ENCODE assay signal across 18 cellular contexts in genomic region chr11:9020881-9021280, GRCh38.
"Had no signal": no experiment of that assay in that cellular context is flagged by ENCODE, and none has a peak within 500 bp of the region (broad histone marks: within the 10 kb centered on the region; RNA-seq: fewer than 3 reads in every experiment).

No MANE protein-coding gene starts in this region.

- H3K27ac Mint-ChIP-seq: memory B cell; mesothelial cell of epicardium; natural killer cell treated with Interleukin-12 subunit alpha and Interleukin-12 subunit beta and Interleukin-15 and Interleukin-18, amount 100 ng/mL, for 72 hours had no signal

- FAIRE-seq: keratinocyte, small intestine had no signal

- DNase-seq: colonic mucosa; dermis blood vessel endothelial cell; erythroblast; gastrocnemius medialis; heart right ventricle; hypothalamus; left lung; lower lobe of right lung; small intestine; stimulated activated CD4-positive, alpha-beta T cell treated with anti-CD3 and anti-CD28 coated beads, Interleukin-2, amount 100 ng/mL, for 48 hours; stimulated activated naive CD4-positive, alpha-beta T cell treated with Interleukin-2 at 50 U/mL for 16 hours; tibial artery had no signal

- ATAC-seq: gastrocnemius medialis; heart right ventricle; natural killer cell treated with Interleukin-12 subunit alpha and Interleukin-12 subunit beta and Interleukin-15 and Interleukin-18, amount 100 ng/mL, for 72 hours had no signal

- H3K27ac ChIP-seq: cardiac muscle cell, colonic mucosa, gastrocnemius medialis, heart right ventricle, left lung, lower lobe of right lung, suprapubic skin, tibial artery had no signal

- H3K4me3 Mint-ChIP-seq: memory B cell; mesothelial cell of epicardium; natural killer cell treated with Interleukin-12 subunit alpha and Interleukin-12 subunit beta and Interleukin-15 and Interleukin-18, amount 100 ng/mL, for 72 hours had no signal

- H3K27me3 ChIP-seq: cardiac muscle cell, colonic mucosa, gastrocnemius medialis, heart right ventricle, left lung, suprapubic skin, tibial artery had no signal

- H3K36me3 ChIP-seq: cardiac muscle cell, colonic mucosa, gastrocnemius medialis, left lung, lower lobe of right lung, suprapubic skin, tibial artery had no signal

- H3K4me1 ChIP-seq: colonic mucosa, tibial artery had no signal

- H3K36me3 Mint-ChIP-seq: memory B cell; mesothelial cell of epicardium; natural killer cell treated with Interleukin-12 subunit alpha and Interleukin-12 subunit beta and Interleukin-15 and Interleukin-18, amount 100 ng/mL, for 72 hours had no signal

- H3K9me3 ChIP-seq: colonic mucosa, gastrocnemius medialis, heart right ventricle, left lung, lower lobe of right lung, suprapubic skin, tibial artery had no signal

- H3K9me3 Mint-ChIP-seq: memory B cell; mesothelial cell of epicardium; natural killer cell treated with Interleukin-12 subunit alpha and Interleukin-12 subunit beta and Interleukin-15 and Interleukin-18, amount 100 ng/mL, for 72 hours had no signal

- H3K4me1 Mint-ChIP-seq: memory B cell, mesothelial cell of epicardium had no signal

- H3K4me3 ChIP-seq: cardiac muscle cell, colonic mucosa, gastrocnemius medialis, heart right ventricle, left lung, lower lobe of right lung, suprapubic skin, tibial artery had no signal
